Comparison of ENCODE assay signal across 17 cellular contexts in the genomic region with DNA sequence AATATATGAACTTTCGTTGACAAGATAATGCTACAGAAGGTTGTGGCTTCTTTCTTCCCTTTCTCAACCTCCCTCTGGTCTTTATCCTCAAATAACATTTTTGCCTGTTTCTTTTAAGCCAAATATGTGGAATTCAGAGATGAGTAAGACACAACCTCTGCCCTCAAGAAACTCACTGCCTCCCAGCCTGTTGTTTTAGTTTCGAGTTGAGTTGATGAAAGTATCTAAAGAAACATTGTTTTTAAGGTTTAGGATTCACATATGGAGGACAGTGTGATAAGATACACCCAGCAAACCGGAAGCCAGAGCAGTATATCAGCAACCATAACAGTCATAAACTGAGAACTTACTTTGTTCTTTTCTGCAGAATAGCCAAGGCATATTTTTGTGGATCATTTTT.
A peak's percentile ranks its signal among the peaks of the same experiment; 100 is the strongest.
DNase-seq lines count a peak whose midpoint lies in the region; ATAC-seq and TF ChIP-seq lines count a peak whose summit lies in the region.
"Had no signal": no experiment of that assay in that cellular context is flagged by ENCODE, and none has a peak within 500 bp of the region (broad histone marks: within the 10 kb centered on the region; RNA-seq: fewer than 3 reads in every experiment).

No MANE protein-coding gene starts in this region.

- H3K27me3 ChIP-seq in osteoblast (ENCODE audit: insufficient read depth, low read length) = no peaks in the 10 kb centered on the region
- H3K27me3 ChIP-seq in naive thymus-derived CD4-positive, alpha-beta T cell (ENCODE audit: control insufficient read depth in 2 of 2, insufficient read depth in 2 of 2, low read length in 2 of 2) = no peaks in the 10 kb centered on the region
- H3K27me3 ChIP-seq: SJCRH30 had no signal

- no peak overlapping the region for H3K4me3 Mint-ChIP-seq in naive thymus-derived CD4-positive, alpha-beta T cell
- H3K4me3 Mint-ChIP-seq: CD4-positive, alpha-beta memory T cell; endodermal cell had no signal

- no peaks in the 10 kb centered on the region for H3K79me2 ChIP-seq in osteoblast (ENCODE audit: insufficient read depth, low read length)

- DNase-seq in EL = peak; percentile 79
- peak; percentile 54 for DNase-seq in M059J (ENCODE audit: low read depth)
- DNase-seq in cardiac fibroblast (ENCODE audit: low read depth in 2 of 2) = peak; percentile 66 to 71
- DNase-seq in osteoblast (ENCODE audit: insufficient read length, low spot score, missing footprints) = peak; percentile 76
- no peak for DNase-seq in naive thymus-derived CD4-positive, alpha-beta T cell
- DNase-seq in NK-92 treated with Interleukin-12 subunit alpha and Interleukin-12 subunit beta, amount 100 ng/mL, for 24 hours (lab: John Stamatoyannopoulos, UW) = no peak
- no peak for DNase-seq in NCI-H524 treated with DMSO at 0.1 percent for 48 hours (lab: John Stamatoyannopoulos, UW)
- DNase-seq: CD4-positive, alpha-beta memory T cell; endodermal cell; midbrain; NCI-H1694; NCI-H510A treated with DMSO at 0.1 percent for 48 hours; stimulated activated CD4-positive, alpha-beta T cell treated with anti-CD3 and anti-CD28 coated beads, Interleukin-4, amount 100 ng/mL, for 24 hours; stimulated activated naive CD4-positive, alpha-beta T cell had no signal

- POLR2A ChIA-PET in naive thymus-derived CD4-positive, alpha-beta T cell (lab: Charles Lee) = no interaction called here

- H3K9me3 Mint-ChIP-seq in naive thymus-derived CD4-positive, alpha-beta T cell = no peaks in the 10 kb centered on the region
- H3K9me3 Mint-ChIP-seq: CD4-positive, alpha-beta memory T cell; endodermal cell had no signal

- H3K4me3 ChIP-seq in cardiac fibroblast (replicated peaks in 1 of 2; ENCODE audit: low read depth in 2 of 2, low read length in 2 of 2) (no peak overlapping the region), osteoblast (ENCODE audit: insufficient read depth, low read length) (no peak overlapping the region)
- no peak overlapping the region for H3K4me3 ChIP-seq in naive thymus-derived CD4-positive, alpha-beta T cell (ENCODE audit: low read length)
- H3K4me3 ChIP-seq: SJCRH30 had no signal

- no peak overlapping the region for H3K27ac Mint-ChIP-seq in naive thymus-derived CD4-positive, alpha-beta T cell
- H3K27ac Mint-ChIP-seq: CD4-positive, alpha-beta memory T cell; endodermal cell had no signal

- no peak for ATAC-seq in naive thymus-derived CD4-positive, alpha-beta T cell
- ATAC-seq in GM18909 (IDR thresholded peaks at IDR 0.05; ENCODE audit: poor library complexity, unreplicated experiment) = no peak

- no peaks in the 10 kb centered on the region for H3K36me3 ChIP-seq in osteoblast (ENCODE audit: insufficient read depth, low read length)
- no peaks in the 10 kb centered on the region for H3K36me3 ChIP-seq in naive thymus-derived CD4-positive, alpha-beta T cell (ENCODE audit: control insufficient read depth in 2 of 3, insufficient read depth in 3 of 3, low read length in 3 of 3)
- H3K36me3 ChIP-seq: SJCRH30 had no signal

- no peaks in the 10 kb centered on the region for H3K36me3 Mint-ChIP-seq in naive thymus-derived CD4-positive, alpha-beta T cell
- H3K36me3 Mint-ChIP-seq: CD4-positive, alpha-beta memory T cell had no signal

- no peaks in the 10 kb centered on the region for H4K20me1 ChIP-seq in osteoblast (ENCODE audit: insufficient read depth, low read length)

- peak overlapping the region; percentile 52 for H3K4me2 ChIP-seq in osteoblast (ENCODE audit: insufficient read depth, low read length)
- H3K4me2 ChIP-seq: KMS-11 had no signal

- intact Hi-C loops in naive thymus-derived CD4-positive, alpha-beta T cell (cut with micrococcal nuclease) = no loop called here

- CTCF ChIA-PET in naive thymus-derived CD4-positive, alpha-beta T cell (lab: Charles Lee) = no interaction called here

- H3K4me1 ChIP-seq in osteoblast (ENCODE audit: insufficient read depth, low read length) = peaks cover 30% of the 10 kb centered on the region
- H3K4me1 ChIP-seq in naive thymus-derived CD4-positive, alpha-beta T cell (ENCODE audit: control insufficient read depth in 2 of 2, insufficient read depth in 2 of 2, low read length in 2 of 2) = no peaks in the 10 kb centered on the region

- peaks cover 0 to 6% (median 0%) of the 10 kb centered on the region in 7 donors for H3K4me1 Mint-ChIP-seq in naive thymus-derived CD4-positive, alpha-beta T cell

- H3K27ac ChIP-seq in osteoblast (ENCODE audit: low read depth, low read length) = peak overlapping the region; percentile 55
- H3K27ac ChIP-seq in naive thymus-derived CD4-positive, alpha-beta T cell (ENCODE audit: low read depth, low read length) = no peak overlapping the region
- H3K27ac ChIP-seq: KMS-11 had no signal

- no peaks in the 10 kb centered on the region for H3K9me3 ChIP-seq in osteoblast (ENCODE audit: low read depth, low read length)
- no peaks in the 10 kb centered on the region for H3K9me3 ChIP-seq in naive thymus-derived CD4-positive, alpha-beta T cell (ENCODE audit: control insufficient read depth in 2 of 3, low read length in 3 of 3)
- H3K9me3 ChIP-seq: SJCRH30 had no signal

- H3K27me3 Mint-ChIP-seq in naive thymus-derived CD4-positive, alpha-beta T cell = peaks cover 0 to 6% (median 0%) of the 10 kb centered on the region in 5 donors

- TF ChIP-seq CTCF in cardiac fibroblast (IDR thresholded peaks at IDR 0.05; ENCODE audit: low read depth, low read length) (no peak), osteoblast (IDR thresholded peaks at IDR 0.05; ENCODE audit: extremely low read depth, low read depth, low read length) (no peak)

- H2AFZ ChIP-seq in osteoblast (ENCODE audit: low read length) = no peak overlapping the region

Comparison
In these comparisons a context has a peak if more than half of its experiments do, and no peak if none do; other contexts are left out.
1. DNase-seq: peak in EL (single experiment), M059J (single experiment), cardiac fibroblast (2 of 2) and osteoblast (single experiment); none in naive thymus-derived CD4-positive, alpha-beta T cell (0 of 9), NK-92 treated with Interleukin-12 subunit alpha and Interleukin-12 subunit beta, amount 100 ng/mL, for 24 hours (single experiment) and NCI-H524 treated with DMSO at 0.1 percent for 48 hours (single experiment).